In genomic region chrX:102711872-102712215, GRCh38 we compare ENCODE assay signal across 9 cellular contexts. TPM values are rescaled to one million over a fixed set of nuclear protein-coding genes. Genes with fewer than 3 reads are reported as not detected.
DNase-seq lines count a peak whose midpoint lies in the region; ATAC-seq, FAIRE-seq and TF ChIP-seq lines count a peak whose summit lies in the region.
"Had no signal": no experiment of that assay in that cellular context is flagged by ENCODE, and none has a peak within 500 bp of the region (broad histone marks: within the 10 kb centered on the region; RNA-seq: fewer than 3 reads in every experiment).

No MANE protein-coding gene starts in this region.

- peak overlapping the region; percentile 20 for H3K4me2 ChIP-seq in endothelial cell of umbilical vein (ENCODE audit: insufficient read depth, low read length)

- H4K20me1 ChIP-seq in endothelial cell of umbilical vein (replicated peaks; ENCODE audit: control insufficient read depth, extremely low read depth, insufficient read depth, low read length): no peaks in the 10 kb centered on the region

- no peaks in the 10 kb centered on the region for H3K9me1 ChIP-seq in endothelial cell of umbilical vein (replicated peaks; ENCODE audit: control insufficient read depth, extremely low read depth, insufficient read depth, low read length)

- no peaks in the 10 kb centered on the region for H3K9me3 ChIP-seq in endothelial cell of umbilical vein (replicated peaks; ENCODE audit: control insufficient read depth, insufficient read depth, low read length)
- H3K9me3 ChIP-seq in aorta (ENCODE audit: control insufficient read depth, low read length): no peaks in the 10 kb centered on the region

- no peaks in the 10 kb centered on the region for H3K79me2 ChIP-seq in endothelial cell of umbilical vein (ENCODE audit: control insufficient read depth, insufficient read depth, low read length)

- H3K4me1 ChIP-seq in endothelial cell of umbilical vein (ENCODE audit: control insufficient read depth, extremely low read depth, insufficient read depth, low read length): no peaks in the 10 kb centered on the region
- H3K4me1 ChIP-seq in aorta (ENCODE audit: control insufficient read depth in 1 of 2, insufficient read depth in 2 of 2, low read length in 2 of 2): no peaks in the 10 kb centered on the region

- no peaks in the 10 kb centered on the region for H3K9me3 Mint-ChIP-seq in stimulated activated naive CD8-positive, alpha-beta T cell treated with anti-CD3 and anti-CD28 coated beads, Interleukin-15, amount 100 ng/mL, for 72 hours
- peaks cover 0 to 3% (median 0%) of the 10 kb centered on the region in 9 donors for H3K9me3 Mint-ChIP-seq in naive thymus-derived CD8-positive, alpha-beta T cell
- H3K9me3 Mint-ChIP-seq in activated CD4-positive, alpha-beta T cell treated with anti-CD3 and anti-CD28 coated beads, Interleukin-2, amount 10 ng/mL, durations not matched to agents 24 days and 14 days: no peaks in the 10 kb centered on the region
- H3K9me3 Mint-ChIP-seq: activated T-helper 2 cell treated with anti-CD3 and anti-CD28 coated beads, Interferon-gamma antibody, Interleukin-2, Interleukin-4, amounts not matched to agents 10 μg/mL and 5 μg/mL and 100 μg/mL, durations not matched to agents 14 hours and 24 hours and 36 hours had no signal

- intact Hi-C loops in endothelial cell of umbilical vein (cut with micrococcal nuclease) (loop anchor here (5.0 kb wide), 3 partner anchors 45 to 120 kb away; partner anchors contain the start of gene ARMCX5), aorta (cut with DNase I) (loop anchor here (2.0 to 10.0 kb wide), 5 partner anchors 53 to 150 kb away; partner anchors contain the start of genes ARMCX5 (in 2 of the 2) and GPRASP1 (in 1 of the 2))
- intact Hi-C loops in activated CD4-positive, alpha-beta T cell treated with anti-CD3 and anti-CD28 coated beads, Interleukin-2, amount 10 ng/mL, durations not matched to agents 24 days and 14 days (cut with micrococcal nuclease): loop anchor here (10.0 kb wide), 1 partner anchor 107 kb away; no protein-coding TSS in a partner anchor

- CTCF ChIA-PET in endothelial cell of umbilical vein (lab: Charles Lee): no interaction called here

- no peak overlapping the region for H3K9ac ChIP-seq in endothelial cell of umbilical vein (replicated peaks; ENCODE audit: extremely low read depth, insufficient read depth, low read length)

- dilution Hi-C loops in endothelial cell of umbilical vein (cut with MboI; ENCODE audit: extremely low pct_ligation_motif_present, low sequenced_read_pairs): no loop called here

- peaks cover 3 to 4% of the 10 kb centered on the region in 2 experiments for H3K27me3 ChIP-seq in endothelial cell of umbilical vein (ENCODE audit: control insufficient read depth in 2 of 2, insufficient read depth in 2 of 2, low read length in 2 of 2)
- H3K27me3 ChIP-seq in aorta (ENCODE audit: control insufficient read depth in 1 of 2, insufficient read depth in 2 of 2, low read length in 1 of 2): no peaks in the 10 kb centered on the region

- WGBS in aorta, 2 donors: 5 to 29% methylated on average over 19 of the region's 19 CpGs

- no peaks in the 10 kb centered on the region for H3K36me3 Mint-ChIP-seq in naive thymus-derived CD8-positive, alpha-beta T cell
- H3K36me3 Mint-ChIP-seq in activated CD4-positive, alpha-beta T cell treated with anti-CD3 and anti-CD28 coated beads, Interleukin-2, amount 10 ng/mL, durations not matched to agents 24 days and 14 days (ENCODE audit: low read depth): no peaks in the 10 kb centered on the region

- DNase-seq in stimulated activated naive CD8-positive, alpha-beta T cell treated with anti-CD3 and anti-CD28 coated beads, Interleukin-15, amount 100 ng/mL, for 72 hours: no peak
- DNase-seq in stimulated activated naive CD8-positive, alpha-beta T cell treated with anti-CD3 and anti-CD28 coated beads, Interleukin-15, Interleukin-2, amounts not matched to agents 100 U/mL and 50 U/mL, for 24 hours: no peak
- DNase-seq in endothelial cell of umbilical vein (ENCODE audit: low read depth, low spot score) (no peak), aorta (no peak)
- DNase-seq in naive thymus-derived CD8-positive, alpha-beta T cell: peak in 1 of 10 donors; percentile 5
- DNase-seq in activated CD4-positive, alpha-beta T cell treated with anti-CD3 and anti-CD28 coated beads, Interleukin-2, amount 10 ng/mL, durations not matched to agents 24 days and 14 days: no peak
- no peak for DNase-seq in central memory CD4-positive, alpha-beta T cell

- peaks cover 18% of the 10 kb centered on the region for H3K27me3 Mint-ChIP-seq in stimulated activated naive CD8-positive, alpha-beta T cell treated with anti-CD3 and anti-CD28 coated beads, Interleukin-15, amount 100 ng/mL, for 72 hours
- H3K27me3 Mint-ChIP-seq in naive thymus-derived CD8-positive, alpha-beta T cell: peaks cover 0 to 7% (median 0%) of the 10 kb centered on the region in 5 donors
- peaks cover 19% of the 10 kb centered on the region for H3K27me3 Mint-ChIP-seq in activated CD4-positive, alpha-beta T cell treated with anti-CD3 and anti-CD28 coated beads, Interleukin-2, amount 10 ng/mL, durations not matched to agents 24 days and 14 days

- H3K27ac Mint-ChIP-seq in stimulated activated naive CD8-positive, alpha-beta T cell treated with anti-CD3 and anti-CD28 coated beads, Interleukin-15, amount 100 ng/mL, for 72 hours: no peak overlapping the region
- H3K27ac Mint-ChIP-seq in naive thymus-derived CD8-positive, alpha-beta T cell: no peak overlapping the region
- H3K27ac Mint-ChIP-seq in activated CD4-positive, alpha-beta T cell treated with anti-CD3 and anti-CD28 coated beads, Interleukin-2, amount 10 ng/mL, durations not matched to agents 24 days and 14 days: no peak overlapping the region
- H3K27ac Mint-ChIP-seq: activated T-helper 2 cell treated with anti-CD3 and anti-CD28 coated beads, Interferon-gamma antibody, Interleukin-2, Interleukin-4, amounts not matched to agents 10 μg/mL and 5 μg/mL and 100 μg/mL, durations not matched to agents 14 hours and 24 hours and 36 hours had no signal

- H3K36me3 ChIP-seq in endothelial cell of umbilical vein (ENCODE audit: control insufficient read depth in 2 of 2, extremely low read depth in 1 of 2, insufficient read depth in 2 of 2, low read length in 2 of 2) (no peaks in the 10 kb centered on the region), aorta (ENCODE audit: control insufficient read depth in 1 of 2, insufficient read depth in 2 of 2, low read length in 1 of 2) (no peaks in the 10 kb centered on the region)

- peaks cover 17% of the 10 kb centered on the region for H3K4me1 Mint-ChIP-seq in stimulated activated naive CD8-positive, alpha-beta T cell treated with anti-CD3 and anti-CD28 coated beads, Interleukin-15, amount 100 ng/mL, for 72 hours
- H3K4me1 Mint-ChIP-seq in naive thymus-derived CD8-positive, alpha-beta T cell: peaks cover 10 to 27% (median 23%) of the 10 kb centered on the region in 4 donors
- no peaks in the 10 kb centered on the region for H3K4me1 Mint-ChIP-seq in activated CD4-positive, alpha-beta T cell treated with anti-CD3 and anti-CD28 coated beads, Interleukin-2, amount 10 ng/mL, durations not matched to agents 24 days and 14 days

- BruUV-seq in endothelial cell of umbilical vein (replicated peaks; lab: Mats Ljungman, UMichigan): no TSS peak

- peak overlapping the region in 1 of 3 experiments; percentile 51 for H3K4me3 ChIP-seq in endothelial cell of umbilical vein (replicated peaks in 1 of 3; ENCODE audit: insufficient read depth in 1 of 3, low read depth in 1 of 3, low read length in 3 of 3)
- H3K4me3 ChIP-seq in aorta (ENCODE audit: low read length in 2 of 2): peak overlapping the region; percentile 13 to 50

- peak overlapping the region in 1 of 2 donors; percentile 91 for H3K4me3 Mint-ChIP-seq in stimulated activated naive CD8-positive, alpha-beta T cell treated with anti-CD3 and anti-CD28 coated beads, Interleukin-15, amount 100 ng/mL, for 72 hours
- peak overlapping the region; percentile 15 to 95 (median 85) for H3K4me3 Mint-ChIP-seq in naive thymus-derived CD8-positive, alpha-beta T cell
- H3K4me3 Mint-ChIP-seq in activated CD4-positive, alpha-beta T cell treated with anti-CD3 and anti-CD28 coated beads, Interleukin-2, amount 10 ng/mL, durations not matched to agents 24 days and 14 days: no peak overlapping the region

- peak overlapping the region; percentile 86 for H2AFZ ChIP-seq in endothelial cell of umbilical vein (ENCODE audit: low read depth, low read length)

- POLR2A ChIA-PET in endothelial cell of umbilical vein (lab: Charles Lee): no interaction called here
- POLR2A ChIA-PET in naive thymus-derived CD8-positive, alpha-beta T cell (lab: Charles Lee): no interaction called here

- no peak for TF ChIP-seq CTCF in endothelial cell of umbilical vein (IDR thresholded peaks at IDR 0.05; ENCODE audit: extremely low read depth in 1 of 2, insufficient read depth in 1 of 2, low read depth in 1 of 2, low read length in 2 of 2)

- H3K27ac ChIP-seq in endothelial cell of umbilical vein (ENCODE audit: insufficient read depth, low read depth, low read length) (no peak overlapping the region), aorta (ENCODE audit: low read depth in 1 of 2, low read length in 2 of 2) (no peak overlapping the region)

- TF ChIP-seq POLR2A in endothelial cell of umbilical vein (IDR thresholded peaks at IDR 0.05; ENCODE audit: low read depth, low read length): no peak

- no peak for FAIRE-seq in endothelial cell of umbilical vein (lab: Jason Lieb, UNC)

- ATAC-seq in stimulated activated naive CD8-positive, alpha-beta T cell treated with anti-CD3 and anti-CD28 coated beads, Interleukin-15, amount 100 ng/mL, for 72 hours: peak; percentile 31
- ATAC-seq in stimulated activated naive CD8-positive, alpha-beta T cell treated with anti-CD3 and anti-CD28 coated beads, Interleukin-15, Interleukin-2, amounts not matched to agents 100 U/mL and 50 U/mL, for 24 hours: no peak
- ATAC-seq in naive thymus-derived CD8-positive, alpha-beta T cell: no peak
- peak; percentile 19 for ATAC-seq in aorta (ENCODE audit: low FRiP score)
- no peak for ATAC-seq in HG02973 (IDR thresholded peaks at IDR 0.05; ENCODE audit: unreplicated experiment)

RNA-seq across cellular contexts. Expression of gene GPRASP2, which starts 0.4 kb away (rescaled TPM):
- 5.3 and 6.5 TPM in 2 replicates for total RNA-seq in endothelial cell of umbilical vein
- 3.7 and 4.9 TPM in 2 replicates for polyA plus RNA-seq in endothelial cell of umbilical vein
- 6.5 and 6.9 TPM in 2 replicates for polyA plus RNA-seq in endothelial cell of umbilical vein (2011; cell fraction: cytosol; rRNA removed)
- 7.9 and 10.0 TPM in 2 replicates for polyA plus RNA-seq in endothelial cell of umbilical vein (2011; cell fraction: nucleus; rRNA removed)
- polyA plus RNA-seq in endothelial cell of umbilical vein (2012): 7.1 and 8.7 TPM in 2 replicates
- polyA minus RNA-seq in endothelial cell of umbilical vein: 12.4 and 13.1 TPM in 2 replicates
- 0.31 TPM for polyA minus RNA-seq in endothelial cell of umbilical vein (2011; cell fraction: cytosol; rRNA and poly(A)+ RNA removed)
- 2.1 and 2.7 TPM in 2 replicates for polyA minus RNA-seq in endothelial cell of umbilical vein (2011; cell fraction: nucleus; rRNA and poly(A)+ RNA removed)
- total RNA-seq in naive thymus-derived CD8-positive, alpha-beta T cell: 1 to 10 TPM; 5.1 to 6.9 TPM
- polyA plus RNA-seq in naive thymus-derived CD8-positive, alpha-beta T cell: 10 to 100 TPM in 1 of 3 donors, 1 to 10 TPM in 2; 3.2 to 11.0 (median 5.3) TPM
- total RNA-seq in aorta: 10 to 100 TPM; 10.7 to 15.3 TPM
- polyA plus RNA-seq in aorta: 1 to 10 TPM; 6.6 to 7.4 TPM
- total RNA-seq in activated CD4-positive, alpha-beta T cell treated with anti-CD3 and anti-CD28 coated beads, Interleukin-2, amount 10 ng/mL, durations not matched to agents 24 days and 14 days: 0.14 and 0.16 TPM in 2 replicates

RNA-seq across cellular contexts. Expression of gene GPRASP3, which starts 8.7 kb away (rescaled TPM):
- total RNA-seq in endothelial cell of umbilical vein (5.1 and 7.2 TPM in 2 replicates), aorta (1 to 10 TPM; 4.8 to 9.1 TPM)
- polyA plus RNA-seq in endothelial cell of umbilical vein (1.9 and 4.0 TPM in 2 replicates), aorta (1 to 10 TPM; 2.0 to 2.6 TPM)
- 2.7 and 3.9 TPM in 2 replicates for polyA plus RNA-seq in endothelial cell of umbilical vein (2011; cell fraction: cytosol; rRNA removed)
- 3.8 and 4.3 TPM in 2 replicates for polyA plus RNA-seq in endothelial cell of umbilical vein (2011; cell fraction: nucleus; rRNA removed)
- 3.9 and 5.1 TPM in 2 replicates for polyA plus RNA-seq in endothelial cell of umbilical vein (2012)
- polyA minus RNA-seq in endothelial cell of umbilical vein: 6.5 and 8.4 TPM in 2 replicates
- 1.7 TPM for polyA minus RNA-seq in endothelial cell of umbilical vein (2011; cell fraction: cytosol; rRNA and poly(A)+ RNA removed)
- polyA minus RNA-seq in endothelial cell of umbilical vein (2011; cell fraction: nucleus; rRNA and poly(A)+ RNA removed): 6.8 and 10.7 TPM in 2 replicates
- total RNA-seq in naive thymus-derived CD8-positive, alpha-beta T cell: 1 to 10 TPM; 2.4 to 5.1 TPM
- 1 to 10 TPM; 1.1 to 1.5 (median 1.4) TPM for polyA plus RNA-seq in naive thymus-derived CD8-positive, alpha-beta T cell
- total RNA-seq in activated CD4-positive, alpha-beta T cell treated with anti-CD3 and anti-CD28 coated beads, Interleukin-2, amount 10 ng/mL, durations not matched to agents 24 days and 14 days: 0.56 and 1.7 TPM in 2 replicates

Comparison
In these comparisons a context has a peak if more than half of its experiments do, and no peak if none do; other contexts are left out.
1. ATAC-seq: peak in stimulated activated naive CD8-positive, alpha-beta T cell treated with anti-CD3 and anti-CD28 coated beads, Interleukin-15, amount 100 ng/mL, for 72 hours (single experiment) and aorta (single experiment); none in stimulated activated naive CD8-positive, alpha-beta T cell treated with anti-CD3 and anti-CD28 coated beads, Interleukin-15, Interleukin-2, amounts not matched to agents 100 U/mL and 50 U/mL, for 24 hours (single experiment), naive thymus-derived CD8-positive, alpha-beta T cell (0 of 2) and HG02973 (single experiment).